Comparison of ENCODE assay signal across 10 cellular contexts in genomic region chr11:73323464-73323863, GRCh38. TPM values are rescaled to one million over a fixed set of nuclear protein-coding genes. Genes with fewer than 3 reads are reported as not detected.
DNase-seq lines count a peak whose midpoint lies in the region; ATAC-seq, FAIRE-seq and TF ChIP-seq lines count a peak whose summit lies in the region.
"Had no signal": no experiment of that assay in that cellular context is flagged by ENCODE, and none has a peak within 500 bp of the region (broad histone marks: within the 10 kb centered on the region; RNA-seq: fewer than 3 reads in every experiment).

No MANE protein-coding gene starts in this region.

- intact Hi-C loops in lower lobe of right lung (cut with DNase I) (no loop called here), testis (cut with DNase I; ENCODE audit: low total_unique reads) (no loop called here)

- peak overlapping the region in 1 of 4 experiments; percentile 13; a peak in 1 of 7 replicates for H3K9ac ChIP-seq in H1 (replicated peaks in 1 of 4; ENCODE audit: extremely low read depth in 1 of 4, low read depth in 3 of 4, low read length in 3 of 4)

- DNase-seq in H1 (ENCODE audit: low read depth in 1 of 2, low spot score in 2 of 2) (peak in 1 of 2 experiments; percentile 80), lower lobe of right lung (peak; percentile 66), testis (peak; percentile 87), NCI-H1694 (lab: John Stamatoyannopoulos, UW) (no peak), MV-4-11 (lab: John Stamatoyannopoulos, UW) (no peak), SHP77 treated with DMSO at 0.1 percent for 48 hours (lab: John Stamatoyannopoulos, UW) (no peak)
- DNase-seq in stimulated activated CD4-positive, alpha-beta T cell treated with anti-CD3 and anti-CD28 coated beads, Interleukin-4, amount 100 ng/mL, for 24 hours: no peak

- H3K9me3 ChIP-seq in H1 (ENCODE audit: insufficient read depth in 2 of 2, low read depth in 1 of 2, low read length in 1 of 2) (no peaks in the 10 kb centered on the region), lower lobe of right lung (no peaks in the 10 kb centered on the region), testis (no peaks in the 10 kb centered on the region)

- CTCF ChIA-PET in H1 (lab: Charles Lee; ENCODE audit: partially characterized antibody): interaction anchor here (0.6 to 25.1 kb wide), 12 partner anchors 12 to 76 kb away, joined by 3 to 383 read pairs (median 4); partner anchors contain the start of gene ARHGEF17

- no peak overlapping the region for H2AK5ac ChIP-seq in H1 (ENCODE audit: low read depth, low read length)

- H3K23ac ChIP-seq in H1 (ENCODE audit: insufficient read length): no peak overlapping the region

- H2AFZ ChIP-seq in H1 (ENCODE audit: low read length): no peak overlapping the region

- no peak overlapping the region for H3K56ac ChIP-seq in H1 (replicated peaks; ENCODE audit: insufficient read length, low read depth, low read length)

- ATAC-seq in lower lobe of right lung: peak; percentile 63 to 64

- peaks cover 7 to 10% of the 10 kb centered on the region in 2 experiments for H4K20me1 ChIP-seq in H1 (replicated peaks in 1 of 2; ENCODE audit: control insufficient read depth in 1 of 2, insufficient read depth in 2 of 2, low read length in 2 of 2)

- no peak for TF ChIP-seq POLR2A in H1 (IDR thresholded peaks at IDR 0.05; ENCODE audit: control extremely low read depth in 1 of 2, low read depth in 2 of 2, low read length in 2 of 2)
- no peak for TF ChIP-seq POLR2A in testis (IDR thresholded peaks at IDR 0.05)

- TF ChIP-seq CTCF in H1 (IDR thresholded peaks at IDR 0.05; ENCODE audit: control extremely low read depth in 1 of 3, insufficient read depth in 1 of 3, low read depth in 1 of 3, low read length in 3 of 3) (no peak), lower lobe of right lung (IDR thresholded peaks at IDR 0.05) (no peak), testis (IDR thresholded peaks at IDR 0.05) (no peak)

- peak overlapping the region; percentile 77 for H2BK12ac ChIP-seq in H1 (ENCODE audit: low read depth, low read length)

- no peak overlapping the region for H3K4ac ChIP-seq in H1 (replicated peaks; ENCODE audit: insufficient read length, low read depth, low read length)

- no peaks in the 10 kb centered on the region for H3K23me2 ChIP-seq in H1 (ENCODE audit: low read depth, low read length)

- WGBS in H1 (ENCODE audit: extremely low coverage in 1 of 2, insufficient coverage in 1 of 2, insufficient read length in 1 of 2, insufficient replicate concordance in 2 of 2, low coverage in 1 of 2, low lambda C conversion rate in 2 of 2, missing lambda C conversion rate in 1 of 2), 2 experiments: 38% methylated on average over 10 of the region's 14 CpGs; no CpG with 5 or more reads in 1 of the 2 experiments
- WGBS in testis, 2 donors: 26 to 56% methylated on average over 5 to 14 of the region's 14 CpGs

- 0 out of 2 replicates have a peak overlapping the region, but pooled peaks have one; percentile 48 for H2BK20ac ChIP-seq in H1 (ENCODE audit: low read length)

- H2BK120ac ChIP-seq in H1 (replicated peaks; ENCODE audit: low read depth, low read length): no peak overlapping the region

- H3K79me1 ChIP-seq in H1 (ENCODE audit: low read depth, low read length): 0 out of 2 replicates have a peak, but pooled peaks cover 3% of the 10 kb centered on the region

- H4K5ac ChIP-seq in H1 (ENCODE audit: insufficient read length, low read depth, low read length): no peak overlapping the region

- peak overlapping the region; percentile 61 for H4K91ac ChIP-seq in H1 (replicated peaks; ENCODE audit: insufficient read length, low read length)

- no peak for TF ChIP-seq EP300 in Ishikawa (IDR thresholded peaks at IDR 0.05; ENCODE audit: borderline replicate concordance)
- no peak for TF ChIP-seq EP300 in H1 (IDR thresholded peaks at IDR 0.05; ENCODE audit: borderline replicate concordance in 1 of 2, low read depth in 2 of 2, low read length in 2 of 2)

- H3K27me3 ChIP-seq in H1 (replicated peaks in 1 of 4; ENCODE audit: control insufficient read depth in 3 of 4, extremely low read depth in 1 of 4, insufficient read depth in 3 of 4, low read length in 3 of 4) (peaks cover 0 to 12% (median 4%) of the 10 kb centered on the region in 4 experiments; a peak in 3 of 7 replicates), lower lobe of right lung (ENCODE audit: low read depth) (no peaks in the 10 kb centered on the region), testis (no peaks in the 10 kb centered on the region)

- H3K4me2 ChIP-seq in H1 (ENCODE audit: insufficient read depth in 1 of 2, low read depth in 2 of 2, low read length in 2 of 2): peak overlapping the region; percentile 12 to 47; a peak in 1 of 4 replicates

- no peak overlapping the region; the same call in 1 of the 2 replicates for H3K18ac ChIP-seq in H1 (ENCODE audit: extremely low read depth, low read length)

- peaks cover 15 to 28% (median 20%) of the 10 kb centered on the region in 4 experiments for H3K4me1 ChIP-seq in H1 (replicated peaks in 1 of 4; ENCODE audit: control insufficient read depth in 3 of 4, insufficient read depth in 4 of 4, low read length in 3 of 4)
- peaks cover 81% of the 10 kb centered on the region for H3K4me1 ChIP-seq in lower lobe of right lung
- peaks cover 63% of the 10 kb centered on the region for H3K4me1 ChIP-seq in testis

- H3K27ac ChIP-seq in H1 (ENCODE audit: low read depth, low read length) (no peak overlapping the region; the same call in 1 of the 2 replicates), lower lobe of right lung (peak overlapping the region; percentile 68), testis (peak overlapping the region; percentile 76 to 90)

- peak overlapping the region; percentile 7; the same call in 1 of the 2 replicates for H2BK5ac ChIP-seq in H1 (ENCODE audit: low read depth, low read length)

- POLR2A ChIA-PET in H1 (lab: Charles Lee; ENCODE audit: partially characterized antibody): interaction anchor here (1.0 to 10.7 kb wide), 4 partner anchors 8 to 73 kb away, joined by 3 to 91 read pairs (median 4); partner anchors contain the start of gene ARHGEF17

- peak overlapping the region; percentile 40; the same call in 1 of the 2 replicates for H4K8ac ChIP-seq in H1 (ENCODE audit: extremely low read depth, insufficient read depth, low read length)

- no peaks in the 10 kb centered on the region for H3K79me2 ChIP-seq in H1 (ENCODE audit: control insufficient read depth in 1 of 2, insufficient read depth in 2 of 2, low read length in 2 of 2)

- FAIRE-seq in H1 (lab: Jason Lieb, UNC): no peak
- FAIRE-seq: GM18507 had no signal

- H3K14ac ChIP-seq in H1 (ENCODE audit: insufficient read length): no peak overlapping the region

- H3K36me3 ChIP-seq in H1 (ENCODE audit: control insufficient read depth in 2 of 4, insufficient read depth in 4 of 4, low read length in 3 of 4) (no peaks in the 10 kb centered on the region), lower lobe of right lung (no peaks in the 10 kb centered on the region), testis (ENCODE audit: low read depth, missing control alignments) (no peaks in the 10 kb centered on the region)

- TF ChIP-seq RAD21 in Ishikawa (IDR thresholded peaks at IDR 0.05; ENCODE audit: low read depth): no peak
- 0 out of 4 replicates have a peak, but pooled peaks of 1 of the 2 experiments have one; percentile 9 for TF ChIP-seq RAD21 in H1 (IDR thresholded peaks at IDR 0.05 in 1 of 2, conservative IDR thresholded peaks at IDR 0.05 in 1 of 2; ENCODE audit: low read depth in 2 of 2, low read length in 2 of 2)

- no peak overlapping the region for H2BK15ac ChIP-seq in H1 (ENCODE audit: low read length)

- H3K4me3 ChIP-seq in H1 (ENCODE audit: extremely low read depth in 1 of 4, insufficient read depth in 2 of 4, low read depth in 3 of 4, low read length in 4 of 4): peak overlapping the region in 1 of 4 experiments; percentile 3; a peak in 3 of 8 replicates
- H3K4me3 ChIP-seq in lower lobe of right lung: no peak overlapping the region
- H3K4me3 ChIP-seq in testis: no peak overlapping the region

RNA-seq across cellular contexts. Expression of gene ARHGEF17, which starts 15.4 kb away (rescaled TPM):
- 12.9 and 14.6 TPM in 2 replicates for total RNA-seq in H1 (2021; fragmentation: NEBNext Ultra II Directional; extraction: Animal tissue kit (Norgen Biotek cat#: 25700))
- polyA plus RNA-seq in H1 (2011; rRNA removed) (11.3 and 23.4 TPM in 2 replicates), testis (ENCODE audit: insufficient read depth, low read depth, low replicate concordance) (29.4 TPM)
- 12.4 TPM for polyA plus RNA-seq in H1 (2011; cell fraction: cytosol; rRNA removed)
- polyA plus RNA-seq in H1 (2011; cell fraction: nucleus; rRNA removed): 65.2 TPM
- polyA plus RNA-seq in H1 (2012, experiment 1 of 2): 5.6 to 10.8 TPM (median 10.0 TPM) in 4 replicates
- 7.7 TPM for polyA plus RNA-seq in H1 (2012, experiment 2 of 2)
- 5.6 TPM for polyA plus RNA-seq in H1 (2013, experiment 1 of 2)
- polyA plus RNA-seq in H1 (2013, experiment 2 of 2): 5.2 TPM
- 15.5 and 17.0 TPM in 2 replicates for polyA minus RNA-seq in H1 (2011; rRNA and poly(A)+ RNA removed)
- polyA minus RNA-seq in H1 (2011; cell fraction: cytosol; rRNA and poly(A)+ RNA removed): 26.9 TPM
- 34.7 TPM for polyA minus RNA-seq in H1 (2011; cell fraction: nucleus; rRNA and poly(A)+ RNA removed)
- total RNA-seq in lower lobe of right lung (56.5 TPM), testis (10 to 100 TPM; 50.1 to 58.5 TPM)

RNA-seq across cellular contexts. Expression of gene P2RY6, which starts 51.3 kb away (rescaled TPM):
- not detected in 2 replicates for total RNA-seq in H1 (2021; fragmentation: NEBNext Ultra II Directional; extraction: Animal tissue kit (Norgen Biotek cat#: 25700))
- polyA plus RNA-seq in H1 (2011; rRNA removed) (0.15 and 0.20 TPM in 2 replicates), testis (ENCODE audit: insufficient read depth, low read depth, low replicate concordance) (2.7 TPM)
- 0.26 TPM for polyA plus RNA-seq in H1 (2011; cell fraction: cytosol; rRNA removed)
- 0.13 TPM for polyA plus RNA-seq in H1 (2011; cell fraction: nucleus; rRNA removed)
- 0.09 to 0.11 TPM in 2 of 4 replicates, not detected in the others for polyA plus RNA-seq in H1 (2012, experiment 1 of 2)
- polyA plus RNA-seq in H1 (2012, experiment 2 of 2): not detected
- 0.18 TPM for polyA plus RNA-seq in H1 (2013, experiment 1 of 2)
- 0.07 TPM for polyA plus RNA-seq in H1 (2013, experiment 2 of 2)
- 0.17 and 0.32 TPM in 2 replicates for polyA minus RNA-seq in H1 (2011; rRNA and poly(A)+ RNA removed)
- polyA minus RNA-seq in H1 (2011; cell fraction: cytosol; rRNA and poly(A)+ RNA removed): not detected
- not detected for polyA minus RNA-seq in H1 (2011; cell fraction: nucleus; rRNA and poly(A)+ RNA removed)
- total RNA-seq in lower lobe of right lung (3.6 TPM), testis (under 1 TPM; 0.25 to 0.47 TPM)
- total RNA-seq: OCI-LY7 had no signal

RNA-seq across cellular contexts. Expression of gene RELT, which starts 52.7 kb away (rescaled TPM):
- 5.3 and 5.7 TPM in 2 replicates for total RNA-seq in H1 (2021; fragmentation: NEBNext Ultra II Directional; extraction: Animal tissue kit (Norgen Biotek cat#: 25700))
- polyA plus RNA-seq in H1 (2011; rRNA removed) (3.4 and 4.4 TPM in 2 replicates), testis (ENCODE audit: insufficient read depth, low read depth, low replicate concordance) (6.2 TPM)
- polyA plus RNA-seq in H1 (2011; cell fraction: cytosol; rRNA removed): 4.2 TPM
- 12.1 TPM for polyA plus RNA-seq in H1 (2011; cell fraction: nucleus; rRNA removed)
- 2.3 to 5.2 TPM (median 4.2 TPM) in 4 replicates for polyA plus RNA-seq in H1 (2012, experiment 1 of 2)
- 3.3 TPM for polyA plus RNA-seq in H1 (2012, experiment 2 of 2)
- polyA plus RNA-seq in H1 (2013, experiment 1 of 2): 4.5 TPM
- polyA plus RNA-seq in H1 (2013, experiment 2 of 2): 4.2 TPM
- 2.4 TPM in 2 replicates for polyA minus RNA-seq in H1 (2011; rRNA and poly(A)+ RNA removed)
- polyA minus RNA-seq in H1 (2011; cell fraction: cytosol; rRNA and poly(A)+ RNA removed): 4.7 TPM
- polyA minus RNA-seq in H1 (2011; cell fraction: nucleus; rRNA and poly(A)+ RNA removed): 6.6 TPM
- total RNA-seq in lower lobe of right lung (15.4 TPM), testis (1 to 10 TPM; 8.4 to 8.6 TPM)

Comparison
In these comparisons a context has a peak if more than half of its experiments do, and no peak if none do; other contexts are left out.
1. DNase-seq: peak in lower lobe of right lung (single experiment) and testis (single experiment); none in stimulated activated CD4-positive, alpha-beta T cell treated with anti-CD3 and anti-CD28 coated beads, Interleukin-4, amount 100 ng/mL, for 24 hours (single experiment), NCI-H1694 (single experiment), MV-4-11 (single experiment) and SHP77 treated with DMSO at 0.1 percent for 48 hours (single experiment).